ENCODE assay signal across 21 cellular contexts in the genomic region with DNA sequence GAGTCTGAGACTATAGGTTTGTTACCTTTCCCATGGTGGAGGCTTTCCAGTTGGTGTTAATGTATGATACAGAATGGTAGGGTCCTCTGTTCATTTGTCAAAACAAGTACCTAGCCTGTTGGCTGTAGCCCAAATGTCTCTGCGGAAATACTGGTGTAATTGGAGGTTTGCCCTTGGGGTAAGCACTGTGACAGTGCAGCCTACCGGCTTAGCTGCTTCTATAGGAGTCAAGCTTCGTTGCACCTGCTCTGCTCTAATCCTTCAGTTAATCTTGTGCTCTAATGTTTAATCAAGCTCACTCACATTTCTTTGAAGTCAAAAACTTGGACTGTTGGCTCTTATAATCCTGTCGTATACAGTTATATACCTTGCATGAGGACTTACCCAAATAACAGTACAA.
A peak's percentile ranks its signal among the peaks of the same experiment; 100 is the strongest.
DNase-seq lines count a peak whose midpoint lies in the region; ATAC-seq and TF ChIP-seq lines count a peak whose summit lies in the region.
"Had no signal": no experiment of that assay in that cellular context is flagged by ENCODE, and none has a peak within 500 bp of the region (broad histone marks: within the 10 kb centered on the region; RNA-seq: fewer than 3 reads in every experiment).

No MANE protein-coding gene starts in this region.

- no peak overlapping the region for H2AFZ ChIP-seq in PC-9
- H2AFZ ChIP-seq: GM23338 had no signal

- H3K27ac ChIP-seq in SJCRH30 (no peak overlapping the region), thyroid gland (no peak overlapping the region), PC-9 (no peak overlapping the region)
- H3K27ac ChIP-seq: ovary, right lobe of liver, RWPE1, uterus had no signal

- 0 out of 2 replicates have a peak, but pooled peaks cover 12% of the 10 kb centered on the region for H3K27me3 ChIP-seq in SJCRH30
- H3K27me3 ChIP-seq in thyroid gland = no peaks in the 10 kb centered on the region
- H3K27me3 ChIP-seq in PC-9 (ENCODE audit: insufficient read depth, low read depth) = no peaks in the 10 kb centered on the region
- H3K27me3 ChIP-seq: BE2C, MG63, ovary, right lobe of liver, uterus had no signal

- no peak overlapping the region for H3K4me2 ChIP-seq in PC-9
- H3K4me2 ChIP-seq: GM23338 had no signal

- DNase-seq in NCI-H748 (lab: John Stamatoyannopoulos, UW; ENCODE audit: unreplicated experiment) (peak; percentile 5), NCI-H748 treated with DMSO at 0.1 percent for 48 hours (lab: John Stamatoyannopoulos, UW) (no peak), NCI-H2029 (lab: John Stamatoyannopoulos, UW) (peak; percentile 82), SJCRH30 (peak; percentile 13 to 45), thyroid gland (peak; percentile 48 to 58), PC-9 (no peak)
- DNase-seq: activated CD4-positive, alpha-beta T cell treated with anti-CD3 and anti-CD28 coated beads for 4 hours; BE2C; effector memory CD4-positive, alpha-beta T cell; IMR-90; mesenchymal stem cell; MG63; naive thymus-derived CD4-positive, alpha-beta T cell; NCI-H2171 treated with DMSO at 0.1 percent for 48 hours; ovary; right lobe of liver; uterus had no signal

- H3K4me3 ChIP-seq in SJCRH30 = no peak overlapping the region
- H3K4me3 ChIP-seq in thyroid gland (replicated peaks in 1 of 3) = no peak overlapping the region
- H3K4me3 ChIP-seq in PC-9 = no peak overlapping the region
- H3K4me3 ChIP-seq: GM23338, MG63, ovary, right lobe of liver, uterus had no signal

- H3F3A ChIP-seq in PC-9 (ENCODE audit: insufficient read depth, low read depth) = no peaks in the 10 kb centered on the region

- no TSS peak for BruUV-seq in PC-9 (replicated peaks; lab: Mats Ljungman, UMichigan)

- intact Hi-C loops in thyroid gland (cut with DNase I) (no loop called here), PC-9 (cut with micrococcal nuclease; ENCODE audit: unreplicated experiment) (no loop called here)

- no peaks in the 10 kb centered on the region for H3K36me3 ChIP-seq in SJCRH30
- no peaks in the 10 kb centered on the region for H3K36me3 ChIP-seq in thyroid gland
- H3K36me3 ChIP-seq in PC-9 (ENCODE audit: low read depth) = no peaks in the 10 kb centered on the region
- H3K36me3 ChIP-seq: BE2C, MG63, ovary, right lobe of liver, uterus had no signal

- ATAC-seq in GM18867 (IDR thresholded peaks at IDR 0.05; ENCODE audit: unreplicated experiment) (no peak), HG03175 (IDR thresholded peaks at IDR 0.05; ENCODE audit: unreplicated experiment) (no peak)
- ATAC-seq: GM23338; naive thymus-derived CD4-positive, alpha-beta T cell; right lobe of liver had no signal

- no peak for TF ChIP-seq POLR2A in thyroid gland (IDR thresholded peaks at IDR 0.05)

- TF ChIP-seq CTCF in thyroid gland (IDR thresholded peaks at IDR 0.05) (no peak), PC-9 (conservative IDR thresholded peaks at IDR 0.05) (no peak)

- H3K9me2 ChIP-seq in PC-9 (ENCODE audit: insufficient read depth) = no peaks in the 10 kb centered on the region

- H4K20me1 ChIP-seq in PC-9 (ENCODE audit: insufficient read depth) = no peaks in the 10 kb centered on the region

- H3K4me1 ChIP-seq in SJCRH30 = no peaks in the 10 kb centered on the region
- peaks cover 0 to 7% of the 10 kb centered on the region in 2 donors for H3K4me1 ChIP-seq in thyroid gland
- no peaks in the 10 kb centered on the region for H3K4me1 ChIP-seq in PC-9 (replicated peaks; ENCODE audit: insufficient read depth)
- H3K4me1 ChIP-seq: BE2C, right lobe of liver, uterus had no signal

- H3K79me2 ChIP-seq in PC-9 (ENCODE audit: low read depth) = no peaks in the 10 kb centered on the region

- CTCF ChIA-PET in PC-9 (lab: Charles Lee) = no interaction called here

- 30 to 39% methylated on average over 4 of the region's 4 CpGs for WGBS in thyroid gland, 2 donors

- POLR2A ChIA-PET in PC-9 (lab: Charles Lee; ENCODE audit: unreplicated experiment) = no interaction called here

- H3K9me3 ChIP-seq in SJCRH30 (replicated peaks) = no peaks in the 10 kb centered on the region
- H3K9me3 ChIP-seq in thyroid gland = no peaks in the 10 kb centered on the region
- H3K9me3 ChIP-seq in PC-9 (ENCODE audit: insufficient read depth, low read depth) = no peaks in the 10 kb centered on the region
- H3K9me3 ChIP-seq: BE2C, MG63, ovary, right lobe of liver, uterus had no signal

Comparison
In these comparisons a context has a peak if more than half of its experiments do, and no peak if none do; other contexts are left out.
1. DNase-seq: peak in NCI-H748 (single experiment), NCI-H2029 (single experiment), SJCRH30 (2 of 2) and thyroid gland (2 of 2); none in NCI-H748 treated with DMSO at 0.1 percent for 48 hours (single experiment) and PC-9 (0 of 2).